In genomic region chr15:53473886-53474285, GRCh38 we compare ENCODE assay signal across 2 cellular contexts.
A peak's percentile ranks its signal among the peaks of the same experiment; 100 is the strongest.
TF ChIP-seq lines count a peak whose summit lies in the region.

No MANE protein-coding gene starts in this region.

TF ChIP-seq in WTC11, 78 proteins besides CTCF, POLR2A, EP300 and RAD21 (continued from another document and continues in another):
- TF ChIP-seq MAX (CRISPR knock-in tag; IDR thresholded peaks at IDR 0.05) (no peak), SP1 (CRISPR knock-in tag; conservative IDR thresholded peaks at IDR 0.05) (no peak), RORB (CRISPR knock-in tag; IDR thresholded peaks at IDR 0.05) (no peak), CREM (CRISPR knock-in tag; IDR thresholded peaks at IDR 0.05) (no peak), PREB (CRISPR knock-in tag; IDR thresholded peaks at IDR 0.05; ENCODE audit: borderline replicate concordance) (no peak), ATF2 (CRISPR knock-in tag; IDR thresholded peaks at IDR 0.05; ENCODE audit: borderline replicate concordance, low read depth) (no peak), IRF1 (CRISPR knock-in tag; IDR thresholded peaks at IDR 0.05) (no peak), FOXP4 (CRISPR knock-in tag; IDR thresholded peaks at IDR 0.05) (no peak), ZNF219 (CRISPR knock-in tag; IDR thresholded peaks at IDR 0.05; ENCODE audit: borderline replicate concordance) (no peak), NR2C2 (CRISPR knock-in tag; IDR thresholded peaks at IDR 0.05) (no peak)
- TF ChIP-seq, protein P1, sequence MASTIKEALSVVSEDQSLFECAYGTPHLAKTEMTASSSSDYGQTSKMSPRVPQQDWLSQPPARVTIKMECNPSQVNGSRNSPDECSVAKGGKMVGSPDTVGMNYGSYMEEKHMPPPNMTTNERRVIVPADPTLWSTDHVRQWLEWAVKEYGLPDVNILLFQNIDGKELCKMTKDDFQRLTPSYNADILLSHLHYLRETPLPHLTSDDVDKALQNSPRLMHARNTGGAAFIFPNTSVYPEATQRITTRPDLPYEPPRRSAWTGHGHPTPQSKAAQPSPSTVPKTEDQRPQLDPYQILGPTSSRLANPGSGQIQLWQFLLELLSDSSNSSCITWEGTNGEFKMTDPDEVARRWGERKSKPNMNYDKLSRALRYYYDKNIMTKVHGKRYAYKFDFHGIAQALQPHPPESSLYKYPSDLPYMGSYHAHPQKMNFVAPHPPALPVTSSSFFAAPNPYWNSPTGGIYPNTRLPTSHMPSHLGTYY (CRISPR knock-in tag; IDR thresholded peaks at IDR 0.05), result no peak
- TF ChIP-seq, protein P2, sequence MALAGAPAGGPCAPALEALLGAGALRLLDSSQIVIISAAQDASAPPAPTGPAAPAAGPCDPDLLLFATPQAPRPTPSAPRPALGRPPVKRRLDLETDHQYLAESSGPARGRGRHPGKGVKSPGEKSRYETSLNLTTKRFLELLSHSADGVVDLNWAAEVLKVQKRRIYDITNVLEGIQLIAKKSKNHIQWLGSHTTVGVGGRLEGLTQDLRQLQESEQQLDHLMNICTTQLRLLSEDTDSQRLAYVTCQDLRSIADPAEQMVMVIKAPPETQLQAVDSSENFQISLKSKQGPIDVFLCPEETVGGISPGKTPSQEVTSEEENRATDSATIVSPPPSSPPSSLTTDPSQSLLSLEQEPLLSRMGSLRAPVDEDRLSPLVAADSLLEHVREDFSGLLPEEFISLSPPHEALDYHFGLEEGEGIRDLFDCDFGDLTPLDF (CRISPR knock-in tag; IDR thresholded peaks at IDR 0.05), result no peak

TF ChIP-seq in HepG2, 621 proteins besides CTCF, POLR2A, EP300 and RAD21 (continued from another document):
- TF ChIP-seq RERE (CRISPR knock-in tag; IDR thresholded peaks at IDR 0.05; ENCODE audit: low read depth) (no peak), GATA4 (IDR thresholded peaks at IDR 0.05; ENCODE audit: borderline replicate concordance, low read depth) (no peak), ZMYM4 (CRISPR knock-in tag; IDR thresholded peaks at IDR 0.05) (peak; percentile 45; the same call in 1 of the 2 replicates)
